ENCODE assay signal across 17 cellular contexts in the genomic region with DNA sequence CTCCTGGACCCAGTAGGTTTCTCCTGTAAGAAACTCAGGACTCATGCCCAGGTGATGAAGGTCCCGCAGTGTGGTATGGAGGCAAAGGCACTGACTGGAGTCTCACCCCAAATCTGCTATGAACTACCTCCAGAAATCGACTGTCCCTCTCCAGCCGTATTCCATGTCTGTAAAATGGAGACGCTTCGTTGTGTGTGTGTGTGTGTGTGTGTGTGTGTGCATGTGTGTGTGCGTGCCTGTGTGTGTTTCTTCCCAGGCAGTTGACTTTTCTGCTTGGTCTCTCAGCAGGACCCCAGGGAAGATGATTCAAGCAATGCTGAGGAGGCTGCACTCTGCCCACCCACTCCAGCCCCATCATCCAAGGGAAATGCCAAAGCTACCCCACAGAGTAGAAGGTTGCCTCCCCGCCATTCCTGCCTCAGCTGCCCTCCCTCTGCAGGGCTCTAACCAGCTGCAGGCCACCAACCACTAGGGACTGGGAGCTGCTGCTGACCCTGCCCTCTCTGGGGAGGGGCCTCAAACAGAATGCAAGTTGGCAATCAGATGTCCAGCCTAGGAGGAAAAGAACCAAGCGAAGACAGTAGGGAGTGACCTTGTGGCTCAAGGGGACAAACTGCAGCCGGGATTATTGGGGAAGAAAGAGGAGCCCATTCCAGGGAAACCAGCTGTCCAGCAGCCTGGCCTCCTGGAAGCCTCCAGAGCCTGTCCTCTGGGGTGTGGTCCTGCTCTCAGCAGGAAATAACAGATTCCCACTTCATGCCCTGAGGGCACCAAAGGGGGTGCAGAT. TPM values are rescaled to one million over a fixed set of nuclear protein-coding genes. Genes with fewer than 3 reads are reported as not detected.
A peak's percentile ranks its signal among the peaks of the same experiment; 100 is the strongest.
DNase-seq lines count a peak whose midpoint lies in the region; TF ChIP-seq lines count a peak whose summit lies in the region.
"Had no signal": no experiment of that assay in that cellular context is flagged by ENCODE, and none has a peak within 500 bp of the region (broad histone marks: within the 10 kb centered on the region; RNA-seq: fewer than 3 reads in every experiment).

No MANE protein-coding gene starts in this region.

- H3K4me1 Mint-ChIP-seq in nephron progenitor cell (peaks cover 51% of the 10 kb centered on the region), type B pancreatic cell (ENCODE audit: unreplicated experiment) (peaks cover 12% of the 10 kb centered on the region)

- TF ChIP-seq CTCF in nephron progenitor cell (IDR thresholded peaks at IDR 0.05) = no peak
- TF ChIP-seq CTCF in type B pancreatic cell (conservative IDR thresholded peaks at IDR 0.05) = no peak

- DNase-seq in ELF-1 (ENCODE audit: low read depth, low spot score) (peak; percentile 25), left kidney (ENCODE audit: low read depth, low spot score) (peak; percentile 33), nephron progenitor cell (no peak), NAMALWA (ENCODE audit: low spot score) (no peak), type B pancreatic cell (ENCODE audit: extremely low spot score, unreplicated experiment) (no peak)
- DNase-seq in activated CD8-positive, alpha-beta memory T cell treated with anti-CD3 and anti-CD28 coated beads, Interleukin-2, amount 50 U/mL, for 4 hours = no peak
- DNase-seq: BE2C; CD4-positive, alpha-beta memory T cell; DMS153; DMS79; GF-D8; GOT3; H9 had no signal

- H3K9me3 Mint-ChIP-seq in nephron progenitor cell (no peaks in the 10 kb centered on the region), type B pancreatic cell (no peaks in the 10 kb centered on the region)
- H3K9me3 Mint-ChIP-seq: CD4-positive, alpha-beta memory T cell; H9 had no signal

- H3K36me3 Mint-ChIP-seq in nephron progenitor cell (ENCODE audit: low read depth) = no peaks in the 10 kb centered on the region
- no peaks in the 10 kb centered on the region for H3K36me3 Mint-ChIP-seq in type B pancreatic cell
- H3K36me3 Mint-ChIP-seq: CD4-positive, alpha-beta memory T cell had no signal

- peak overlapping the region; percentile 29 for H3K4me3 Mint-ChIP-seq in nephron progenitor cell
- H3K4me3 Mint-ChIP-seq in type B pancreatic cell = no peak overlapping the region
- H3K4me3 Mint-ChIP-seq: CD14-positive monocyte; CD4-positive, alpha-beta memory T cell; H9 had no signal

- H3K27me3 Mint-ChIP-seq in nephron progenitor cell (ENCODE audit: low read depth, poor library complexity) (peaks cover 69% of the 10 kb centered on the region), type B pancreatic cell (peaks cover 47% of the 10 kb centered on the region)

- H3K27ac Mint-ChIP-seq in nephron progenitor cell = no peak overlapping the region
- no peak overlapping the region for H3K27ac Mint-ChIP-seq in type B pancreatic cell
- H3K27ac Mint-ChIP-seq: CD4-positive, alpha-beta memory T cell; H9 had no signal

RNA-seq across cellular contexts. Expression of gene SLC22A12, which starts 56.2 kb away (rescaled TPM):
- total RNA-seq in type B pancreatic cell (ENCODE audit: low replicate concordance) = not detected in 2 replicates
- total RNA-seq: A172; CD4-positive, alpha-beta memory T cell; Daoy; H9; HT-29 had no signal

Comparison
In these comparisons a context has a peak if more than half of its experiments do, and no peak if none do; other contexts are left out.
1. DNase-seq: peak in ELF-1 (single experiment) and left kidney (single experiment); none in nephron progenitor cell (single experiment), activated CD8-positive, alpha-beta memory T cell treated with anti-CD3 and anti-CD28 coated beads, Interleukin-2, amount 50 U/mL, for 4 hours (single experiment), NAMALWA (single experiment) and type B pancreatic cell (single experiment).